In the genomic region with DNA sequence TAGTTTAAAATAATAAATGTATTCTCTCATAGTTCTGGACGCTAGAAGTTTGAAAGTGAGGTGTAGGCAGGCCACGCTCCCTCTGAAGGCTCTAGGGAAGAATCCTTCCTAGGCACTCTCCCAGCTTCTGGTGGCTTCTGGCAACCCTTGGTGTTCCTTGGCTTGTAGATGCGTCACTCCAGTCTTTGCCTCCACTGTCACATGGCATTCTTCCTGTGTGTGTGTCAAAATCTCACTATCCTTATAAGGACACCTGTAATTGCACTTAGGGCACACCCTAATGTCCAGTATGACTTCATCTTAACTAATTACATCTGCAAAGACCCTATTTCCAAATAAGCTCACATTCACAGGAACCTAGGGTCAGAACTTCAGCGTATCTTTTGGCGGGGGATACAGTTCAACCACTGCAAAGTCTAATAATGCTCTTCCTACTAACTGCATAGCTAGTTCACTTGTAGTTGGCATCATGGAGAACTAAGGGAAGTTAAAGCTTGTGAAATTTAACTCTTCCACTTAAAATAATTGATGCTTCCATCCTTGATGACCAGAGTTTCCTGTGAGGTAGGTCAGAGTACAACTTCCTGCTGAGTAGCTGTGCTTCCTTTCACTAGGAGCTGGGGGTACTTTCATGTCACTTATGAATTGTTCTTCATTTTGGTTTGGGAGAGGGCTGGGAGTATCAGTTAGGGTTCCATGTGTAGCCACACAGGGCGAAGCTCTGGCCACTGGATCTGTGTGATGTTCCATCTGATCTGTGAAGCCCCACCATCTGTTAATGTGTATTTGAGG, we compare ENCODE assay signal across 12 cellular contexts. TPM values are rescaled to one million over a fixed set of nuclear protein-coding genes. Genes with fewer than 3 reads are reported as not detected.
DNase-seq lines count a peak whose midpoint lies in the region; ATAC-seq and TF ChIP-seq lines count a peak whose summit lies in the region.
"Had no signal": no experiment of that assay in that cellular context is flagged by ENCODE, and none has a peak within 500 bp of the region (broad histone marks: within the 10 kb centered on the region; RNA-seq: fewer than 3 reads in every experiment).

No MANE protein-coding gene starts in this region.

- H3K36me3 Mint-ChIP-seq in CD8-positive, alpha-beta T cell, result peaks cover 35% of the 10 kb centered on the region
- H3K36me3 Mint-ChIP-seq in activated naive CD8-positive, alpha-beta T cell treated with anti-CD3 and anti-CD28 coated beads, Interleukin-2, amount 10 ng/mL, durations not matched to agents 7 days and 5 days, result peaks cover 55% of the 10 kb centered on the region

- no peak for ATAC-seq in CD8-positive, alpha-beta T cell
- ATAC-seq in activated naive CD8-positive, alpha-beta T cell treated with anti-CD3 and anti-CD28 coated beads, Interleukin-2, amount 10 ng/mL, durations not matched to agents 7 days and 5 days (ENCODE audit: low read depth), result no peak
- ATAC-seq in Right ventricle myocardium inferior (peak; percentile 58), GM18520 (IDR thresholded peaks at IDR 0.05; ENCODE audit: unreplicated experiment) (no peak)

- H3K27me3 ChIP-seq in CD8-positive, alpha-beta T cell (ENCODE audit: insufficient read depth, low read length), result no peaks in the 10 kb centered on the region
- H3K27me3 ChIP-seq: SJSA1 had no signal

- no peak for TF ChIP-seq CTCF in CD8-positive, alpha-beta T cell (IDR thresholded peaks at IDR 0.05)

- intact Hi-C loops in CD8-positive, alpha-beta T cell (cut with DNase I, micrococcal nuclease), result no loop called here
- intact Hi-C loops in Right ventricle myocardium inferior (cut with DNase I), result no loop called here
- intact Hi-C loops in posterior vena cava (cut with DNase I), result loop anchor here in 1 of 2 donors (10.0 kb wide), 1 partner anchor 280 kb away; no protein-coding TSS in a partner anchor

- DNase-seq in CD8-positive, alpha-beta T cell, result no peak
- no peak for DNase-seq in activated naive CD8-positive, alpha-beta T cell treated with anti-CD3 and anti-CD28 coated beads, Interleukin-2, amount 10 ng/mL, durations not matched to agents 7 days and 5 days
- no peak for DNase-seq in Right ventricle myocardium inferior (ENCODE audit: missing footprints)
- peak; percentile 87 for DNase-seq in posterior vena cava (ENCODE audit: low spot score)
- DNase-seq in activated T-cell treated with anti-CD3 and anti-CD28 coated beads, Interleukin-2, amount 50 U/mL, for 48 hours, result no peak
- no peak for DNase-seq in retina
- no peak for DNase-seq in activated gamma-delta T cell (lab: John Stamatoyannopoulos, UW)
- DNase-seq: activated CD4-positive, alpha-beta T cell treated with anti-CD3 and anti-CD28 coated beads, Interleukin-2, amount 50 U/mL, for 48 hours; stimulated activated naive CD4-positive, alpha-beta T cell had no signal

- peak overlapping the region; percentile 65 for H3K27ac Mint-ChIP-seq in CD8-positive, alpha-beta T cell
- peak overlapping the region; percentile 66 for H3K27ac Mint-ChIP-seq in activated naive CD8-positive, alpha-beta T cell treated with anti-CD3 and anti-CD28 coated beads, Interleukin-2, amount 10 ng/mL, durations not matched to agents 7 days and 5 days

- H3K4me3 Mint-ChIP-seq in CD8-positive, alpha-beta T cell, result no peak overlapping the region
- peak overlapping the region; percentile 6 for H3K4me3 Mint-ChIP-seq in activated naive CD8-positive, alpha-beta T cell treated with anti-CD3 and anti-CD28 coated beads, Interleukin-2, amount 10 ng/mL, durations not matched to agents 7 days and 5 days

- CTCF ChIA-PET in CD8-positive, alpha-beta T cell (lab: Charles Lee), result interaction anchor here (1.1 to 4.3 kb wide), 4 partner anchors 8 to 292 kb away, joined by 3 to 31 read pairs (median 5); no protein-coding TSS in a partner anchor

- H3K4me3 ChIP-seq in CD8-positive, alpha-beta T cell (ENCODE audit: low read depth, low read length), result no peak overlapping the region
- H3K4me3 ChIP-seq: SJSA1 had no signal

- H3K27ac ChIP-seq in CD8-positive, alpha-beta T cell (ENCODE audit: low read depth, low read length), result no peak overlapping the region
- H3K27ac ChIP-seq: KMS-11, SJSA1 had no signal

- peaks cover 34% of the 10 kb centered on the region for H3K4me1 ChIP-seq in CD8-positive, alpha-beta T cell (ENCODE audit: insufficient read depth, low read length)

- no peaks in the 10 kb centered on the region for H3K9me3 ChIP-seq in CD8-positive, alpha-beta T cell (ENCODE audit: low read length)
- H3K9me3 ChIP-seq: SJSA1 had no signal

- no peaks in the 10 kb centered on the region for H3K27me3 Mint-ChIP-seq in CD8-positive, alpha-beta T cell (ENCODE audit: low read depth)
- peaks cover 2% of the 10 kb centered on the region for H3K27me3 Mint-ChIP-seq in activated naive CD8-positive, alpha-beta T cell treated with anti-CD3 and anti-CD28 coated beads, Interleukin-2, amount 10 ng/mL, durations not matched to agents 7 days and 5 days

- H3K9me3 Mint-ChIP-seq in CD8-positive, alpha-beta T cell, result no peaks in the 10 kb centered on the region
- H3K9me3 Mint-ChIP-seq in activated naive CD8-positive, alpha-beta T cell treated with anti-CD3 and anti-CD28 coated beads, Interleukin-2, amount 10 ng/mL, durations not matched to agents 7 days and 5 days, result no peaks in the 10 kb centered on the region

- POLR2A ChIA-PET in CD8-positive, alpha-beta T cell (lab: Charles Lee), result interaction anchor here (1.5 to 2.2 kb wide), 2 partner anchors 10 to 608 kb away, joined by 4 to 7 read pairs; no protein-coding TSS in a partner anchor
- POLR2A ChIA-PET in activated naive CD8-positive, alpha-beta T cell treated with anti-CD3 and anti-CD28 coated beads, Interleukin-2, amount 10 ng/mL, durations not matched to agents 7 days and 5 days (lab: Charles Lee), result interaction anchor here (0.6 to 0.7 kb wide), 2 partner anchors 79 to 160 kb away, joined by 4 to 5 read pairs; no protein-coding TSS in a partner anchor

- no peaks in the 10 kb centered on the region for H3K36me3 ChIP-seq in CD8-positive, alpha-beta T cell (ENCODE audit: insufficient read depth, low read length)

- H3K4me1 Mint-ChIP-seq in CD8-positive, alpha-beta T cell (ENCODE audit: low read depth), result peaks cover 75% of the 10 kb centered on the region
- peaks cover 57% of the 10 kb centered on the region for H3K4me1 Mint-ChIP-seq in activated naive CD8-positive, alpha-beta T cell treated with anti-CD3 and anti-CD28 coated beads, Interleukin-2, amount 10 ng/mL, durations not matched to agents 7 days and 5 days

RNA-seq across cellular contexts. Expression of a gene that starts 10.4 kb away (rescaled TPM):
- total RNA-seq in CD8-positive, alpha-beta T cell, result 10 to 100 TPM; 22.4 to 24.3 TPM
- total RNA-seq in activated naive CD8-positive, alpha-beta T cell treated with anti-CD3 and anti-CD28 coated beads, Interleukin-2, amount 10 ng/mL, durations not matched to agents 7 days and 5 days, result 100 to 1,000 TPM; 159 to 160 TPM
- 85.3 TPM for total RNA-seq in Right ventricle myocardium inferior
- 100 to 1,000 TPM; 425 to 833 TPM for total RNA-seq in posterior vena cava
